1 cellular context compared by ENCODE assay signal in the genomic region with DNA sequence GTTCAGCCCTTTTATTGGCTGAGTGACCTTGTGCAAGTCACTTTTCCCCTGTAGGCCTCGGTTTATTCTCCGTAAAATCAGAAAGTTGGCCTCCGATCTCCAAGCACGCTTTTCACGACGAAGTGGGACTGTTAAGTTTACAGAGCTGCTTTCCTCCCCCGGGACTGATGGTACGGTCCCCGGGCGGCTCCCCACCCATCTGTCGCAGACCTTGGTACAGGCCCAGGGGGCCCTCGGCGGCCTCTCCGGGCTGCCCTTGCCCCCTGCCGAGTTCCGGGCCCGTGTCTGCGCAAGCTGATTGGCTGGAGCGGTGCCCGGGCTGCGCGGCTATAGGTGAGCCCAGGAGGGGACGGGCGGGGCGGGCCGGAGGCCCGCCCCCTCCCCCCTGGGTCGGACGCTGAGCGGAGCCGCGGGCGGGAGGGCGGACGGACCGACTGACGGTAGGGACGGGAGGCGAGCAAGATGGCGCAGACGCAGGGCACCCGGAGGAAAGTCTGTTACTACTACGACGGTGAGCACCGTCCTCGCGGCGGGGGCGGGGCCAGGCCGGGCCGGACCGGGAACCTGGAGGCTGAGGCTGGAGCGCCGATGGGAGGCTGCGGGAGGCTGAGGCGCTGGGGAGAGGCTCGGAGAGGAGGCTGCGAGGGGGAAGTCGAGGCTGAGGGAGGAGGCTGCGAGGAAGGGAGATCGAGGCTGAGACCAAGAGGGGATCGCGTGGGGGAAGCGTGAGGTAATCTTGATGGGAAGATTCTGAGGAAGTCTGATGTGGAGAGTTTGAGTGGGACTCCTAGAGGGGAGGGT.
A peak's percentile ranks its signal among the peaks of the same experiment; 100 is the strongest.
TF ChIP-seq lines count a peak whose summit lies in the region.

A gene (plus strand): TSS at position 376 of the 801 bp plus-strand sequence. CDS start 87 bp downstream, at position 463.

TF ChIP-seq in K562, 482 proteins besides CTCF, POLR2A, EP300 and RAD21 (continued from another document and continues in another):
- TF ChIP-seq, protein P1, sequence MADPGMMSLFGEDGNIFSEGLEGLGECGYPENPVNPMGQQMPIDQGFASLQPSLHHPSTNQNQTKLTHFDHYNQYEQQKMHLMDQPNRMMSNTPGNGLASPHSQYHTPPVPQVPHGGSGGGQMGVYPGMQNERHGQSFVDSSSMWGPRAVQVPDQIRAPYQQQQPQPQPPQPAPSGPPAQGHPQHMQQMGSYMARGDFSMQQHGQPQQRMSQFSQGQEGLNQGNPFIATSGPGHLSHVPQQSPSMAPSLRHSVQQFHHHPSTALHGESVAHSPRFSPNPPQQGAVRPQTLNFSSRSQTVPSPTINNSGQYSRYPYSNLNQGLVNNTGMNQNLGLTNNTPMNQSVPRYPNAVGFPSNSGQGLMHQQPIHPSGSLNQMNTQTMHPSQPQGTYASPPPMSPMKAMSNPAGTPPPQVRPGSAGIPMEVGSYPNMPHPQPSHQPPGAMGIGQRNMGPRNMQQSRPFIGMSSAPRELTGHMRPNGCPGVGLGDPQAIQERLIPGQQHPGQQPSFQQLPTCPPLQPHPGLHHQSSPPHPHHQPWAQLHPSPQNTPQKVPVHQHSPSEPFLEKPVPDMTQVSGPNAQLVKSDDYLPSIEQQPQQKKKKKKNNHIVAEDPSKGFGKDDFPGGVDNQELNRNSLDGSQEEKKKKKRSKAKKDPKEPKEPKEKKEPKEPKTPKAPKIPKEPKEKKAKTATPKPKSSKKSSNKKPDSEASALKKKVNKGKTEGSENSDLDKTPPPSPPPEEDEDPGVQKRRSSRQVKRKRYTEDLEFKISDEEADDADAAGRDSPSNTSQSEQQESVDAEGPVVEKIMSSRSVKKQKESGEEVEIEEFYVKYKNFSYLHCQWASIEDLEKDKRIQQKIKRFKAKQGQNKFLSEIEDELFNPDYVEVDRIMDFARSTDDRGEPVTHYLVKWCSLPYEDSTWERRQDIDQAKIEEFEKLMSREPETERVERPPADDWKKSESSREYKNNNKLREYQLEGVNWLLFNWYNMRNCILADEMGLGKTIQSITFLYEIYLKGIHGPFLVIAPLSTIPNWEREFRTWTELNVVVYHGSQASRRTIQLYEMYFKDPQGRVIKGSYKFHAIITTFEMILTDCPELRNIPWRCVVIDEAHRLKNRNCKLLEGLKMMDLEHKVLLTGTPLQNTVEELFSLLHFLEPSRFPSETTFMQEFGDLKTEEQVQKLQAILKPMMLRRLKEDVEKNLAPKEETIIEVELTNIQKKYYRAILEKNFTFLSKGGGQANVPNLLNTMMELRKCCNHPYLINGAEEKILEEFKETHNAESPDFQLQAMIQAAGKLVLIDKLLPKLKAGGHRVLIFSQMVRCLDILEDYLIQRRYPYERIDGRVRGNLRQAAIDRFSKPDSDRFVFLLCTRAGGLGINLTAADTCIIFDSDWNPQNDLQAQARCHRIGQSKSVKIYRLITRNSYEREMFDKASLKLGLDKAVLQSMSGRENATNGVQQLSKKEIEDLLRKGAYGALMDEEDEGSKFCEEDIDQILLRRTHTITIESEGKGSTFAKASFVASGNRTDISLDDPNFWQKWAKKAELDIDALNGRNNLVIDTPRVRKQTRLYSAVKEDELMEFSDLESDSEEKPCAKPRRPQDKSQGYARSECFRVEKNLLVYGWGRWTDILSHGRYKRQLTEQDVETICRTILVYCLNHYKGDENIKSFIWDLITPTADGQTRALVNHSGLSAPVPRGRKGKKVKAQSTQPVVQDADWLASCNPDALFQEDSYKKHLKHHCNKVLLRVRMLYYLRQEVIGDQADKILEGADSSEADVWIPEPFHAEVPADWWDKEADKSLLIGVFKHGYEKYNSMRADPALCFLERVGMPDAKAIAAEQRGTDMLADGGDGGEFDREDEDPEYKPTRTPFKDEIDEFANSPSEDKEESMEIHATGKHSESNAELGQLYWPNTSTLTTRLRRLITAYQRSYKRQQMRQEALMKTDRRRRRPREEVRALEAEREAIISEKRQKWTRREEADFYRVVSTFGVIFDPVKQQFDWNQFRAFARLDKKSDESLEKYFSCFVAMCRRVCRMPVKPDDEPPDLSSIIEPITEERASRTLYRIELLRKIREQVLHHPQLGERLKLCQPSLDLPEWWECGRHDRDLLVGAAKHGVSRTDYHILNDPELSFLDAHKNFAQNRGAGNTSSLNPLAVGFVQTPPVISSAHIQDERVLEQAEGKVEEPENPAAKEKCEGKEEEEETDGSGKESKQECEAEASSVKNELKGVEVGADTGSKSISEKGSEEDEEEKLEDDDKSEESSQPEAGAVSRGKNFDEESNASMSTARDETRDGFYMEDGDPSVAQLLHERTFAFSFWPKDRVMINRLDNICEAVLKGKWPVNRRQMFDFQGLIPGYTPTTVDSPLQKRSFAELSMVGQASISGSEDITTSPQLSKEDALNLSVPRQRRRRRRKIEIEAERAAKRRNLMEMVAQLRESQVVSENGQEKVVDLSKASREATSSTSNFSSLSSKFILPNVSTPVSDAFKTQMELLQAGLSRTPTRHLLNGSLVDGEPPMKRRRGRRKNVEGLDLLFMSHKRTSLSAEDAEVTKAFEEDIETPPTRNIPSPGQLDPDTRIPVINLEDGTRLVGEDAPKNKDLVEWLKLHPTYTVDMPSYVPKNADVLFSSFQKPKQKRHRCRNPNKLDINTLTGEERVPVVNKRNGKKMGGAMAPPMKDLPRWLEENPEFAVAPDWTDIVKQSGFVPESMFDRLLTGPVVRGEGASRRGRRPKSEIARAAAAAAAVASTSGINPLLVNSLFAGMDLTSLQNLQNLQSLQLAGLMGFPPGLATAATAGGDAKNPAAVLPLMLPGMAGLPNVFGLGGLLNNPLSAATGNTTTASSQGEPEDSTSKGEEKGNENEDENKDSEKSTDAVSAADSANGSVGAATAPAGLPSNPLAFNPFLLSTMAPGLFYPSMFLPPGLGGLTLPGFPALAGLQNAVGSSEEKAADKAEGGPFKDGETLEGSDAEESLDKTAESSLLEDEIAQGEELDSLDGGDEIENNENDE (IDR thresholded peaks at IDR 0.05; ENCODE audit: low read depth, low read length), result no peak
- TF ChIP-seq, protein P2, sequence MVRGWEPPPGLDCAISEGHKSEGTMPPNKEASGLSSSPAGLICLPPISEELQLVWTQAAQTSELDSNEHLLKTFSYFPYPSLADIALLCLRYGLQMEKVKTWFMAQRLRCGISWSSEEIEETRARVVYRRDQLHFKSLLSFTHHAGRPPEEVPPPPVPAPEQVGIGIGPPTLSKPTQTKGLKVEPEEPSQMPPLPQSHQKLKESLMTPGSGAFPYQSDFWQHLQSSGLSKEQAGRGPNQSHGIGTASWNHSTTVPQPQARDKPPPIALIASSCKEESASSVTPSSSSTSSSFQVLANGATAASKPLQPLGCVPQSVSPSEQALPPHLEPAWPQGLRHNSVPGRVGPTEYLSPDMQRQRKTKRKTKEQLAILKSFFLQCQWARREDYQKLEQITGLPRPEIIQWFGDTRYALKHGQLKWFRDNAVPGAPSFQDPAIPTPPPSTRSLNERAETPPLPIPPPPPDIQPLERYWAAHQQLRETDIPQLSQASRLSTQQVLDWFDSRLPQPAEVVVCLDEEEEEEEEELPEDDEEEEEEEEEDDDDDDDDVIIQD (CRISPR knock-in tag; IDR thresholded peaks at IDR 0.05), result no peak
- TF ChIP-seq MEF2A (IDR thresholded peaks at IDR 0.05; ENCODE audit: control insufficient read depth, low read depth, low read length), result no peak
- peak; percentile 56; the same call in 1 of the 2 replicates for TF ChIP-seq ZNF316 (IDR thresholded peaks at IDR 0.05)
- no peak for TF ChIP-seq ZNF717 (CRISPR knock-in tag; IDR thresholded peaks at IDR 0.05)
- TF ChIP-seq, protein P3, sequence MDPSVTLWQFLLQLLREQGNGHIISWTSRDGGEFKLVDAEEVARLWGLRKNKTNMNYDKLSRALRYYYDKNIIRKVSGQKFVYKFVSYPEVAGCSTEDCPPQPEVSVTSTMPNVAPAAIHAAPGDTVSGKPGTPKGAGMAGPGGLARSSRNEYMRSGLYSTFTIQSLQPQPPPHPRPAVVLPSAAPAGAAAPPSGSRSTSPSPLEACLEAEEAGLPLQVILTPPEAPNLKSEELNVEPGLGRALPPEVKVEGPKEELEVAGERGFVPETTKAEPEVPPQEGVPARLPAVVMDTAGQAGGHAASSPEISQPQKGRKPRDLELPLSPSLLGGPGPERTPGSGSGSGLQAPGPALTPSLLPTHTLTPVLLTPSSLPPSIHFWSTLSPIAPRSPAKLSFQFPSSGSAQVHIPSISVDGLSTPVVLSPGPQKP (CRISPR knock-in tag; IDR thresholded peaks at IDR 0.05), result no peak
- peak; percentile 59 for TF ChIP-seq FUS (optimal IDR thresholded peaks at IDR 0.05; ENCODE audit: low read depth, low read length)
- TF ChIP-seq ARID2 (IDR thresholded peaks at IDR 0.05), result 0 out of 2 replicates have a peak, but pooled peaks have one; percentile 34
- TF ChIP-seq TBP (optimal IDR thresholded peaks at IDR 0.05; ENCODE audit: low read depth, low read length), result peak; percentile 72
- TF ChIP-seq NFXL1 (CRISPR knock-in tag; IDR thresholded peaks at IDR 0.05), result no peak
- TF ChIP-seq, protein P4, sequence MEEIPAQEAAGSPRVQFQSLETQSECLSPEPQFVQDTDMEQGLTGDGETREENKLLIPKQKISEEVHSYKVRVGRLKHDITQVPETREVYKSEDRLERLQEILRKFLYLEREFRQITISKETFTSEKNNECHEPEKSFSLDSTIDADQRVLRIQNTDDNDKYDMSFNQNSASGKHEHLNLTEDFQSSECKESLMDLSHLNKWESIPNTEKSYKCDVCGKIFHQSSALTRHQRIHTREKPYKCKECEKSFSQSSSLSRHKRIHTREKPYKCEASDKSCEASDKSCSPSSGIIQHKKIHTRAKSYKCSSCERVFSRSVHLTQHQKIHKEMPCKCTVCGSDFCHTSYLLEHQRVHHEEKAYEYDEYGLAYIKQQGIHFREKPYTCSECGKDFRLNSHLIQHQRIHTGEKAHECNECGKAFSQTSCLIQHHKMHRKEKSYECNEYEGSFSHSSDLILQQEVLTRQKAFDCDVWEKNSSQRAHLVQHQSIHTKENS (CRISPR knock-in tag; IDR thresholded peaks at IDR 0.05), result no peak
- TF ChIP-seq BDP1 (IDR thresholded peaks at IDR 0.05; ENCODE audit: insufficient read depth, insufficient read length), result no peak
- TF ChIP-seq CC2D1A (IDR thresholded peaks at IDR 0.05), result peak; percentile 78
- peak; percentile 85 for TF ChIP-seq KDM5B (IDR thresholded peaks at IDR 0.05; ENCODE audit: insufficient replicate concordance, low read depth, low read length)
- TF ChIP-seq IRF2 (CRISPR knock-in tag; IDR thresholded peaks at IDR 0.05), result no peak
- TF ChIP-seq SIRT6 (IDR thresholded peaks at IDR 0.05; ENCODE audit: low read depth, low read length), result no peak
- TF ChIP-seq U2AF2 (optimal IDR thresholded peaks at IDR 0.05; ENCODE audit: low read depth, low read length), result no peak
- no peak for TF ChIP-seq ZNF561 (CRISPR knock-in tag; conservative IDR thresholded peaks at IDR 0.05)
- TF ChIP-seq, protein P5, sequence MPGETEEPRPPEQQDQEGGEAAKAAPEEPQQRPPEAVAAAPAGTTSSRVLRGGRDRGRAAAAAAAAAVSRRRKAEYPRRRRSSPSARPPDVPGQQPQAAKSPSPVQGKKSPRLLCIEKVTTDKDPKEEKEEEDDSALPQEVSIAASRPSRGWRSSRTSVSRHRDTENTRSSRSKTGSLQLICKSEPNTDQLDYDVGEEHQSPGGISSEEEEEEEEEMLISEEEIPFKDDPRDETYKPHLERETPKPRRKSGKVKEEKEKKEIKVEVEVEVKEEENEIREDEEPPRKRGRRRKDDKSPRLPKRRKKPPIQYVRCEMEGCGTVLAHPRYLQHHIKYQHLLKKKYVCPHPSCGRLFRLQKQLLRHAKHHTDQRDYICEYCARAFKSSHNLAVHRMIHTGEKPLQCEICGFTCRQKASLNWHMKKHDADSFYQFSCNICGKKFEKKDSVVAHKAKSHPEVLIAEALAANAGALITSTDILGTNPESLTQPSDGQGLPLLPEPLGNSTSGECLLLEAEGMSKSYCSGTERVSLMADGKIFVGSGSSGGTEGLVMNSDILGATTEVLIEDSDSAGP (CRISPR knock-in tag; IDR thresholded peaks at IDR 0.05), result peak; percentile 12; the same call in 1 of the 2 replicates
- no peak for TF ChIP-seq STAT5B (CRISPR knock-in tag; IDR thresholded peaks at IDR 0.05)
- TF ChIP-seq TAF15 (IDR thresholded peaks at IDR 0.05; ENCODE audit: low read depth, low read length), result no peak
- no peak for TF ChIP-seq SMC3 (conservative IDR thresholded peaks at IDR 0.05; ENCODE audit: insufficient read depth, low read depth, low read length)
- TF ChIP-seq, protein P6, sequence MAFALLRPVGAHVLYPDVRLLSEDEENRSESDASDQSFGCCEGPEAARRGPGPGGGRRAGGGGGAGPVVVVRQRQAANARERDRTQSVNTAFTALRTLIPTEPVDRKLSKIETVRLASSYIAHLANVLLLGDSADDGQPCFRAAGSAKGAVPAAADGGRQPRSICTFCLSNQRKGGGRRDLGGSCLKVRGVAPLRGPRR (CRISPR knock-in tag; IDR thresholded peaks at IDR 0.05), result no peak
- TF ChIP-seq DNMT1 (IDR thresholded peaks at IDR 0.05), result 0 out of 2 replicates have a peak, but pooled peaks have one; percentile 59
- TF ChIP-seq MCM2 (IDR thresholded peaks at IDR 0.05; ENCODE audit: low read depth), result no peak
- TF ChIP-seq, protein P7, sequence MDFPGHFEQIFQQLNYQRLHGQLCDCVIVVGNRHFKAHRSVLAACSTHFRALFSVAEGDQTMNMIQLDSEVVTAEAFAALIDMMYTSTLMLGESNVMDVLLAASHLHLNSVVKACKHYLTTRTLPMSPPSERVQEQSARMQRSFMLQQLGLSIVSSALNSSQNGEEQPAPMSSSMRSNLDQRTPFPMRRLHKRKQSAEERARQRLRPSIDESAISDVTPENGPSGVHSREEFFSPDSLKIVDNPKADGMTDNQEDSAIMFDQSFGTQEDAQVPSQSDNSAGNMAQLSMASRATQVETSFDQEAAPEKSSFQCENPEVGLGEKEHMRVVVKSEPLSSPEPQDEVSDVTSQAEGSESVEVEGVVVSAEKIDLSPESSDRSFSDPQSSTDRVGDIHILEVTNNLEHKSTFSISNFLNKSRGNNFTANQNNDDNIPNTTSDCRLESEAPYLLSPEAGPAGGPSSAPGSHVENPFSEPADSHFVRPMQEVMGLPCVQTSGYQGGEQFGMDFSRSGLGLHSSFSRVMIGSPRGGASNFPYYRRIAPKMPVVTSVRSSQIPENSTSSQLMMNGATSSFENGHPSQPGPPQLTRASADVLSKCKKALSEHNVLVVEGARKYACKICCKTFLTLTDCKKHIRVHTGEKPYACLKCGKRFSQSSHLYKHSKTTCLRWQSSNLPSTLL (IDR thresholded peaks at IDR 0.05), result peak; percentile 78; the same call in 1 of the 2 replicates
- TF ChIP-seq MXI1 (IDR thresholded peaks at IDR 0.05; ENCODE audit: low read depth, low read length), result no peak
- TF ChIP-seq OTX1 (CRISPR knock-in tag; IDR thresholded peaks at IDR 0.05), result peak; percentile 92
- TF ChIP-seq ILK (tag; IDR thresholded peaks at IDR 0.05; ENCODE audit: borderline replicate concordance, low read depth), result no peak
- TF ChIP-seq, protein P8, sequence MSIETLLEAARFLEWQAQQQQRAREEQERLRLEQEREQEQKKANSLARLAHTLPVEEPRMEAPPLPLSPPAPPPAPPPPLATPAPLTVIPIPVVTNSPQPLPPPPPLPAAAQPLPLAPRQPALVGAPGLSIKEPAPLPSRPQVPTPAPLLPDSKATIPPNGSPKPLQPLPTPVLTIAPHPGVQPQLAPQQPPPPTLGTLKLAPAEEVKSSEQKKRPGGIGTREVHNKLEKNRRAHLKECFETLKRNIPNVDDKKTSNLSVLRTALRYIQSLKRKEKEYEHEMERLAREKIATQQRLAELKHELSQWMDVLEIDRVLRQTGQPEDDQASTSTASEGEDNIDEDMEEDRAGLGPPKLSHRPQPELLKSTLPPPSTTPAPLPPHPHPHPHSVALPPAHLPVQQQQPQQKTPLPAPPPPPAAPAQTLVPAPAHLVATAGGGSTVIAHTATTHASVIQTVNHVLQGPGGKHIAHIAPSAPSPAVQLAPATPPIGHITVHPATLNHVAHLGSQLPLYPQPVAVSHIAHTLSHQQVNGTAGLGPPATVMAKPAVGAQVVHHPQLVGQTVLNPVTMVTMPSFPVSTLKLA (conservative IDR thresholded peaks at IDR 0.05), result peak; percentile 52 to 60; a peak in 3 of 4 replicates
